10 cellular contexts compared by ENCODE assay signal in genomic region chr1:38804062-38804886, GRCh38. TPM values are rescaled to one million over a fixed set of nuclear protein-coding genes. Genes with fewer than 3 reads are reported as not detected.
DNase-seq lines count a peak whose midpoint lies in the region; TF ChIP-seq lines count a peak whose summit lies in the region.
"Had no signal": no experiment of that assay in that cellular context is flagged by ENCODE, and none has a peak within 500 bp of the region (broad histone marks: within the 10 kb centered on the region; RNA-seq: fewer than 3 reads in every experiment).

No MANE protein-coding gene starts in this region.

- no peak overlapping the region for H2BK5ac ChIP-seq in H9 (ENCODE audit: insufficient read length, low read length)
- H2BK5ac ChIP-seq in mesendoderm (ENCODE audit: low read length) = no peak overlapping the region

- no peak overlapping the region for H2AFZ ChIP-seq in H9 (ENCODE audit: low read length)

- H3K4me3 Mint-ChIP-seq in H9 = peak overlapping the region; percentile 61 to 79
- H3K4me3 Mint-ChIP-seq: dendritic cell treated with granulocyte-macrophage colony-stimulating factor and Interleukin-4, amounts not matched to agents 40 ng/mL and 50 ng/mL, for 4 days had no signal

- peaks cover 12 to 18% of the 10 kb centered on the region in 2 experiments for H3K4me1 Mint-ChIP-seq in H9

- H3K18ac ChIP-seq in H9 (ENCODE audit: insufficient read length, low read depth, low read length) = no peak overlapping the region
- peak overlapping the region; percentile 78 for H3K18ac ChIP-seq in mesendoderm (ENCODE audit: low read length)

- H2BK15ac ChIP-seq in H9 (ENCODE audit: low read depth, low read length) = no peak overlapping the region
- H2BK15ac ChIP-seq in mesendoderm (replicated peaks; ENCODE audit: low read depth) = no peak overlapping the region

- H3K9ac ChIP-seq in BLaER1 treated with 17β-estradiol and CSF1 and Interleukin-3, amounts not matched to agents 10 nM and 100 nM = peak overlapping the region in 10 of 11 experiments; percentile 6 to 63 (median 42); a peak in 10 of 22 replicates
- H3K9ac ChIP-seq in H9 (ENCODE audit: extremely low read depth, insufficient read length, low read length) (no peak overlapping the region), mesendoderm (ENCODE audit: low read length) (peak overlapping the region; percentile 43)

- H3K9me3 ChIP-seq in BLaER1 treated with 17β-estradiol and CSF1 and Interleukin-3, amounts not matched to agents 10 nM and 100 nM (replicated peaks in 1 of 11) = peaks cover 17 to 39% (median 33%) of the 10 kb centered on the region in 11 experiments; a peak in 21 of 22 replicates
- no peaks in the 10 kb centered on the region for H3K9me3 ChIP-seq in H9 (ENCODE audit: control insufficient read depth, low read depth, low read length)

- H3K36me3 Mint-ChIP-seq in H9 (ENCODE audit: insufficient read depth in 1 of 3, low read depth in 3 of 3) = peaks cover 0 to 2% (median 0%) of the 10 kb centered on the region in 3 experiments; a peak in 2 of 7 replicates

- no peak overlapping the region for H2BK12ac ChIP-seq in H9 (ENCODE audit: insufficient read length, low read depth, low read length)

- H2AK5ac ChIP-seq in H9 (ENCODE audit: insufficient read length, low read length) = no peak overlapping the region
- no peak overlapping the region for H2AK5ac ChIP-seq in mesendoderm (ENCODE audit: low read length)

- H2BK120ac ChIP-seq in H9 (ENCODE audit: low read depth, low read length, poor library complexity, severe bottlenecking) (no peak overlapping the region), mesendoderm (ENCODE audit: low read depth, low read length) (peak overlapping the region; percentile 18)

- peak overlapping the region; percentile 54 to 72 (median 62) for H3K4me3 ChIP-seq in BLaER1 treated with 17β-estradiol and CSF1 and Interleukin-3, amounts not matched to agents 10 nM and 100 nM
- H3K4me3 ChIP-seq in astrocyte of the cerebellum (ENCODE audit: low read depth, low read length) = peak overlapping the region; percentile 24
- H3K4me3 ChIP-seq in mesendoderm (ENCODE audit: low read length) = no peak overlapping the region

- H3K9me3 Mint-ChIP-seq in H9 = peaks cover 4 to 7% of the 10 kb centered on the region in 2 experiments; a peak in 4 of 5 replicates
- H3K9me3 Mint-ChIP-seq: dendritic cell treated with granulocyte-macrophage colony-stimulating factor and Interleukin-4, amounts not matched to agents 40 ng/mL and 50 ng/mL, for 4 days had no signal

- H4K5ac ChIP-seq in H9 (ENCODE audit: insufficient read length, low read depth, low read length) = no peak overlapping the region
- H4K5ac ChIP-seq in mesendoderm (ENCODE audit: low read length) = no peak overlapping the region

- H4K20me1 ChIP-seq in BLaER1 treated with 17β-estradiol and CSF1 and Interleukin-3, amounts not matched to agents 10 nM and 100 nM = peaks cover 0 to 5% (median 0%) of the 10 kb centered on the region in 11 experiments; a peak in 2 of 22 replicates
- H4K20me1 ChIP-seq in H9 (ENCODE audit: control insufficient read depth, insufficient read depth, insufficient read length) = no peaks in the 10 kb centered on the region

- no peak overlapping the region for H3T11ph ChIP-seq in H9 (ENCODE audit: low read length)

- in situ Hi-C loops in astrocyte of the cerebellum (cut with HindIII; ENCODE audit: low sequenced_read_pairs) = no loop called here

- H4K8ac ChIP-seq in H9 (replicated peaks; ENCODE audit: insufficient read length, low read depth, low read length) (no peak overlapping the region), mesendoderm (ENCODE audit: low read depth, low read length) (no peak overlapping the region)

- H4K91ac ChIP-seq in H9 (ENCODE audit: insufficient read length, low read depth, low read length) = no peak overlapping the region

- DNase-seq in H9 (peak; percentile 57), astrocyte of the cerebellum (ENCODE audit: low read depth) (no peak), mesendoderm (peak; percentile 61), inferior parietal cortex (ENCODE audit: extremely low spot score) (no peak), AML-193 (lab: John Stamatoyannopoulos, UW) (no peak), NCI-H446 treated with DMSO at 0.1 percent for 48 hours (lab: John Stamatoyannopoulos, UW) (no peak)
- no peak for DNase-seq in effector CD4-positive, alpha-beta T cell
- DNase-seq: OCI-M1 had no signal

- H3K4me1 ChIP-seq in BLaER1 treated with 17β-estradiol and CSF1 and Interleukin-3, amounts not matched to agents 10 nM and 100 nM = peaks cover 0 to 10% (median 6%) of the 10 kb centered on the region in 10 experiments; a peak in 7 of 20 replicates
- H3K4me1 ChIP-seq in H9 (ENCODE audit: insufficient read depth, low read length) (no peaks in the 10 kb centered on the region; the same call in 1 of the 2 replicates), mesendoderm (ENCODE audit: control insufficient read depth, low read depth, low read length) (no peaks in the 10 kb centered on the region)

- no peaks in the 10 kb centered on the region for H3K36me3 ChIP-seq in BLaER1 treated with 17β-estradiol and CSF1 and Interleukin-3, amounts not matched to agents 10 nM and 100 nM
- H3K36me3 ChIP-seq in mesendoderm (ENCODE audit: control insufficient read depth, insufficient read depth, low read length) = no peaks in the 10 kb centered on the region

- peak overlapping the region in 1 of 3 experiments; percentile 77; a peak in 1 of 7 replicates for H3K27ac Mint-ChIP-seq in H9
- H3K27ac Mint-ChIP-seq: dendritic cell treated with granulocyte-macrophage colony-stimulating factor and Interleukin-4, amounts not matched to agents 40 ng/mL and 50 ng/mL, for 4 days had no signal

- H3K27me3 ChIP-seq in BLaER1 treated with 17β-estradiol and CSF1 and Interleukin-3, amounts not matched to agents 10 nM and 100 nM = peaks cover 42 to 59% (median 50%) of the 10 kb centered on the region in 11 experiments
- H3K27me3 ChIP-seq in H9 (ENCODE audit: insufficient read depth, low read length) (peaks cover 10% of the 10 kb centered on the region; the same call in 1 of the 2 replicates), mesendoderm (ENCODE audit: insufficient read depth, low read length, poor library complexity) (no peaks in the 10 kb centered on the region)

- H3K4ac ChIP-seq in H9 (ENCODE audit: low read depth, low read length) (no peak overlapping the region), mesendoderm (ENCODE audit: low read depth, low read length) (peak overlapping the region; percentile 83)

- peak overlapping the region; percentile 90 to 99 (median 96) for H3K4me2 ChIP-seq in BLaER1 treated with 17β-estradiol and CSF1 and Interleukin-3, amounts not matched to agents 10 nM and 100 nM
- H3K4me2 ChIP-seq in H9 (ENCODE audit: insufficient read depth, insufficient read length, low read length) (peak overlapping the region; percentile 39), mesendoderm (ENCODE audit: low read length) (peak overlapping the region; percentile 52)

- peaks cover 90% of the 10 kb centered on the region for H3K27me3 Mint-ChIP-seq in H9 (ENCODE audit: low read depth)

- no peaks in the 10 kb centered on the region for H3K79me2 ChIP-seq in H9 (ENCODE audit: insufficient read depth, low read length)
- H3K79me2 ChIP-seq in mesendoderm (ENCODE audit: control insufficient read depth, insufficient read depth, low read length) = no peaks in the 10 kb centered on the region

- no CpG with 5 or more reads among the region's 81 CpGs for WGBS in H9 (ENCODE audit: extremely low coverage, insufficient read length, low lambda C conversion rate)
- whole genome bisulfite sequencing in mesendoderm (ENCODE audit: extremely low coverage, insufficient coverage, low lambda C conversion rate) = no CpG with 5 or more reads among the region's 81 CpGs

- TF ChIP-seq CTCF in H9 (conservative IDR thresholded peaks at IDR 0.05) (no peak), astrocyte of the cerebellum (IDR thresholded peaks at IDR 0.05; ENCODE audit: low read depth, low read length, missing control alignments) (no peak)

- H3K27ac ChIP-seq in BLaER1 treated with 17β-estradiol and CSF1 and Interleukin-3, amounts not matched to agents 10 nM and 100 nM = no peak overlapping the region
- no peak overlapping the region for H3K27ac ChIP-seq in H9 (ENCODE audit: insufficient read length, low read depth, low read length)
- no peak overlapping the region for H3K27ac ChIP-seq in mesendoderm (ENCODE audit: low read depth, low read length)

- no peaks in the 10 kb centered on the region for H3K79me1 ChIP-seq in H9 (ENCODE audit: insufficient read depth, low read depth, low read length, poor library complexity, severe bottlenecking)
- no peaks in the 10 kb centered on the region for H3K79me1 ChIP-seq in mesendoderm (ENCODE audit: low read length)

- 0 out of 2 replicates have a peak overlapping the region, but pooled peaks have one; percentile 32 for H3K14ac ChIP-seq in H9 (ENCODE audit: insufficient read depth, low read length)

- no peak overlapping the region for H3K23ac ChIP-seq in H9 (ENCODE audit: insufficient read length, low read depth, low read length)
- peak overlapping the region; percentile 82 for H3K23ac ChIP-seq in mesendoderm (ENCODE audit: low read length)

- H3K23me2 ChIP-seq in H9 (ENCODE audit: insufficient read length, low read depth, low read length, poor library complexity, severe bottlenecking) = no peaks in the 10 kb centered on the region

- no peak overlapping the region for H3K56ac ChIP-seq in H9 (ENCODE audit: insufficient read length, low read depth, low read length)
- peak overlapping the region; percentile 77 for H3K56ac ChIP-seq in mesendoderm (ENCODE audit: low read length)

- H2BK20ac ChIP-seq in H9 (ENCODE audit: low read depth, low read length, poor library complexity, severe bottlenecking) = no peak overlapping the region

RNA-seq across cellular contexts. Expression of gene RRAGC, which starts 55.3 kb away (rescaled TPM):
- 17.9 and 19.1 TPM in 2 replicates for total RNA-seq in H9 (2021)
- 12.3 TPM for polyA plus RNA-seq in mesendoderm (2013, experiment 1 of 2)
- 12.5 TPM for polyA plus RNA-seq in mesendoderm (2013, experiment 2 of 2)

Comparison
In these comparisons a context has a peak if more than half of its experiments do, and no peak if none do; other contexts are left out.
1. H3K4me2 ChIP-seq: peak in every context shown above with its lines; median percentile 96 in BLaER1 treated with 17β-estradiol and CSF1 and Interleukin-3, amounts not matched to agents 10 nM and 100 nM; 52 in mesendoderm; 39 in H9.
2. DNase-seq: peak in H9 (single experiment) and mesendoderm (single experiment); none in astrocyte of the cerebellum (single experiment), inferior parietal cortex (single experiment), AML-193 (0 of 2), NCI-H446 treated with DMSO at 0.1 percent for 48 hours (single experiment) and effector CD4-positive, alpha-beta T cell (single experiment).